Comparison of ENCODE assay signal across 8 cellular contexts in genomic region chr14:66165337-66165736, GRCh38.
"Had no signal": no experiment of that assay in that cellular context is flagged by ENCODE, and none has a peak within 500 bp of the region (broad histone marks: within the 10 kb centered on the region; RNA-seq: fewer than 3 reads in every experiment).

No MANE protein-coding gene starts in this region.

- H3K27ac ChIP-seq: GM23248, HL-60 had no signal

- H3K36me3 ChIP-seq: HAP-1 had no signal

- FAIRE-seq: HepG2 had no signal

- H3K9me3 ChIP-seq: HAP-1 had no signal

- H3K4me3 ChIP-seq: GM23248, HAP-1 had no signal

- H3K4me1 ChIP-seq: HAP-1 had no signal

- DNase-seq: GM23248, GOT3, H7, HFFc6 had no signal

- ATAC-seq: HCT116, HepG2 had no signal
